In the genomic region with DNA sequence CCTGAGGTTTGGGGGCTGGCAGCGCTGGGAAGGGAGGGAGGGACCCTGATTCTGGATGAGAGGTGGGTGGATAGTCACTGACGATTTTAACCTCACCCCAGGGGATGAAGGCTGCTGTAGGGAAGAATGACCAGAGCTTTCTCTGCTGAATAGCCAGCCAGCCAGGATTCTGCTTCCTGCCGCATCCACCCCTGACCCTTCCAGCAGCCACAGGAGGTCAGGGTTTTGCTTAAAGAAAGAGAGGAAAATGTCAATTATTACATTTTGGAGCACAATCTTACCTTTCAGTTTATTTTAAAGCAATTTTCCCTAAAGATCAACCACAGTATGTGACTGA, we compare ENCODE assay signal across 2 cellular contexts.
TF ChIP-seq lines count a peak whose summit lies in the region.

No MANE protein-coding gene starts in this region.

TF ChIP-seq in GM23338, 12 proteins besides CTCF, POLR2A, EP300 and RAD21 (continues in another document):
- TF ChIP-seq, protein P1, sequence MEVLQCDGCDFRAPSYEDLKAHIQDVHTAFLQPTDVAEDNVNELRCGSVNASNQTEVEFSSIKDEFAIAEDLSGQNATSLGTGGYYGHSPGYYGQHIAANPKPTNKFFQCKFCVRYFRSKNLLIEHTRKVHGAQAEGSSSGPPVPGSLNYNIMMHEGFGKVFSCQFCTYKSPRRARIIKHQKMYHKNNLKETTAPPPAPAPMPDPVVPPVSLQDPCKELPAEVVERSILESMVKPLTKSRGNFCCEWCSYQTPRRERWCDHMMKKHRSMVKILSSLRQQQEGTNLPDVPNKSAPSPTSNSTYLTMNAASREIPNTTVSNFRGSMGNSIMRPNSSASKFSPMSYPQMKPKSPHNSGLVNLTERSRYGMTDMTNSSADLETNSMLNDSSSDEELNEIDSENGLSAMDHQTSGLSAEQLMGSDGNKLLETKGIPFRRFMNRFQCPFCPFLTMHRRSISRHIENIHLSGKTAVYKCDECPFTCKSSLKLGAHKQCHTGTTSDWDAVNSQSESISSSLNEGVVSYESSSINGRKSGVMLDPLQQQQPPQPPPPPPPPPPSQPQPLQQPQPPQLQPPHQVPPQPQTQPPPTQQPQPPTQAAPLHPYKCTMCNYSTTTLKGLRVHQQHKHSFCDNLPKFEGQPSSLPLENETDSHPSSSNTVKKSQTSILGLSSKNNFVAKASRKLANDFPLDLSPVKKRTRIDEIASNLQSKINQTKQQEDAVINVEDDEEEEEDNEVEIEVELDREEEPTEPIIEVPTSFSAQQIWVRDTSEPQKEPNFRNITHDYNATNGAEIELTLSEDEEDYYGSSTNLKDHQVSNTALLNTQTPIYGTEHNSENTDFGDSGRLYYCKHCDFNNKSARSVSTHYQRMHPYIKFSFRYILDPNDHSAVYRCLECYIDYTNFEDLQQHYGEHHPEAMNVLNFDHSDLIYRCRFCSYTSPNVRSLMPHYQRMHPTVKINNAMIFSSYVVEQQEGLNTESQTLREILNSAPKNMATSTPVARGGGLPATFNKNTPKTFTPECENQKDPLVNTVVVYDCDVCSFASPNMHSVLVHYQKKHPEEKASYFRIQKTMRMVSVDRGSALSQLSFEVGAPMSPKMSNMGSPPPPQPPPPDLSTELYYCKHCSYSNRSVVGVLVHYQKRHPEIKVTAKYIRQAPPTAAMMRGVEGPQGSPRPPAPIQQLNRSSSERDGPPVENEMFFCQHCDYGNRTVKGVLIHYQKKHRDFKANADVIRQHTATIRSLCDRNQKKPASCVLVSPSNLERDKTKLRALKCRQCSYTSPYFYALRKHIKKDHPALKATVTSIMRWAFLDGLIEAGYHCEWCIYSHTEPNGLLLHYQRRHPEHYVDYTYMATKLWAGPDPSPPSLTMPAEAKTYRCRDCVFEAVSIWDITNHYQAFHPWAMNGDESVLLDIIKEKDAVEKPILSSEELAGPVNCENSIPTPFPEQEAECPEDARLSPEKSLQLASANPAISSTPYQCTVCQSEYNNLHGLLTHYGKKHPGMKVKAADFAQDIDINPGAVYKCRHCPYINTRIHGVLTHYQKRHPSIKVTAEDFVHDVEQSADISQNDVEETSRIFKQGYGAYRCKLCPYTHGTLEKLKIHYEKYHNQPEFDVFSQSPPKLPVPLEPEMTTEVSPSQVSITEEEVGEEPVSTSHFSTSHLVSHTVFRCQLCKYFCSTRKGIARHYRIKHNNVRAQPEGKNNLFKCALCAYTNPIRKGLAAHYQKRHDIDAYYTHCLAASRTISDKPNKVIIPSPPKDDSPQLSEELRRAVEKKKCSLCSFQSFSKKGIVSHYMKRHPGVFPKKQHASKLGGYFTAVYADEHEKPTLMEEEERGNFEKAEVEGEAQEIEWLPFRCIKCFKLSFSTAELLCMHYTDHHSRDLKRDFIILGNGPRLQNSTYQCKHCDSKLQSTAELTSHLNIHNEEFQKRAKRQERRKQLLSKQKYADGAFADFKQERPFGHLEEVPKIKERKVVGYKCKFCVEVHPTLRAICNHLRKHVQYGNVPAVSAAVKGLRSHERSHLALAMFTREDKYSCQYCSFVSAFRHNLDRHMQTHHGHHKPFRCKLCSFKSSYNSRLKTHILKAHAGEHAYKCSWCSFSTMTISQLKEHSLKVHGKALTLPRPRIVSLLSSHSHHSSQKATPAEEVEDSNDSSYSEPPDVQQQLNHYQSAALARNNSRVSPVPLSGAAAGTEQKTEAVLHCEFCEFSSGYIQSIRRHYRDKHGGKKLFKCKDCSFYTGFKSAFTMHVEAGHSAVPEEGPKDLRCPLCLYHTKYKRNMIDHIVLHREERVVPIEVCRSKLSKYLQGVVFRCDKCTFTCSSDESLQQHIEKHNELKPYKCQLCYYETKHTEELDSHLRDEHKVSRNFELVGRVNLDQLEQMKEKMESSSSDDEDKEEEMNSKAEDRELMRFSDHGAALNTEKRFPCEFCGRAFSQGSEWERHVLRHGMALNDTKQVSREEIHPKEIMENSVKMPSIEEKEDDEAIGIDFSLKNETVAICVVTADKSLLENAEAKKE (CRISPR knock-in tag; IDR thresholded peaks at IDR 0.05) = no peak
- TF ChIP-seq STAT1 (IDR thresholded peaks at IDR 0.05; ENCODE audit: unreplicated experiment) (no peak), ZNF331 (CRISPR knock-in tag; IDR thresholded peaks at IDR 0.05; ENCODE audit: low read depth) (no peak), EZH2 (IDR thresholded peaks at IDR 0.05; ENCODE audit: low read depth, unreplicated experiment) (no peak), CREB1 (CRISPR knock-in tag; IDR thresholded peaks at IDR 0.05; ENCODE audit: low read depth) (no peak), ZNF114 (CRISPR knock-in tag; IDR thresholded peaks at IDR 0.05) (no peak), JUNB (IDR thresholded peaks at IDR 0.05; ENCODE audit: unreplicated experiment) (no peak), POLR2AphosphoS5 (IDR thresholded peaks at IDR 0.05; ENCODE audit: low read depth) (no peak), EZH2phosphoT487 (IDR thresholded peaks at IDR 0.05; ENCODE audit: unreplicated experiment) (no peak)
- TF ChIP-seq, protein P2, sequence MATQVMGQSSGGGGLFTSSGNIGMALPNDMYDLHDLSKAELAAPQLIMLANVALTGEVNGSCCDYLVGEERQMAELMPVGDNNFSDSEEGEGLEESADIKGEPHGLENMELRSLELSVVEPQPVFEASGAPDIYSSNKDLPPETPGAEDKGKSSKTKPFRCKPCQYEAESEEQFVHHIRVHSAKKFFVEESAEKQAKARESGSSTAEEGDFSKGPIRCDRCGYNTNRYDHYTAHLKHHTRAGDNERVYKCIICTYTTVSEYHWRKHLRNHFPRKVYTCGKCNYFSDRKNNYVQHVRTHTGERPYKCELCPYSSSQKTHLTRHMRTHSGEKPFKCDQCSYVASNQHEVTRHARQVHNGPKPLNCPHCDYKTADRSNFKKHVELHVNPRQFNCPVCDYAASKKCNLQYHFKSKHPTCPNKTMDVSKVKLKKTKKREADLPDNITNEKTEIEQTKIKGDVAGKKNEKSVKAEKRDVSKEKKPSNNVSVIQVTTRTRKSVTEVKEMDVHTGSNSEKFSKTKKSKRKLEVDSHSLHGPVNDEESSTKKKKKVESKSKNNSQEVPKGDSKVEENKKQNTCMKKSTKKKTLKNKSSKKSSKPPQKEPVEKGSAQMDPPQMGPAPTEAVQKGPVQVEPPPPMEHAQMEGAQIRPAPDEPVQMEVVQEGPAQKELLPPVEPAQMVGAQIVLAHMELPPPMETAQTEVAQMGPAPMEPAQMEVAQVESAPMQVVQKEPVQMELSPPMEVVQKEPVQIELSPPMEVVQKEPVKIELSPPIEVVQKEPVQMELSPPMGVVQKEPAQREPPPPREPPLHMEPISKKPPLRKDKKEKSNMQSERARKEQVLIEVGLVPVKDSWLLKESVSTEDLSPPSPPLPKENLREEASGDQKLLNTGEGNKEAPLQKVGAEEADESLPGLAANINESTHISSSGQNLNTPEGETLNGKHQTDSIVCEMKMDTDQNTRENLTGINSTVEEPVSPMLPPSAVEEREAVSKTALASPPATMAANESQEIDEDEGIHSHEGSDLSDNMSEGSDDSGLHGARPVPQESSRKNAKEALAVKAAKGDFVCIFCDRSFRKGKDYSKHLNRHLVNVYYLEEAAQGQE (IDR thresholded peaks at IDR 0.05; ENCODE audit: unreplicated experiment) = no peak
- TF ChIP-seq, protein P3, sequence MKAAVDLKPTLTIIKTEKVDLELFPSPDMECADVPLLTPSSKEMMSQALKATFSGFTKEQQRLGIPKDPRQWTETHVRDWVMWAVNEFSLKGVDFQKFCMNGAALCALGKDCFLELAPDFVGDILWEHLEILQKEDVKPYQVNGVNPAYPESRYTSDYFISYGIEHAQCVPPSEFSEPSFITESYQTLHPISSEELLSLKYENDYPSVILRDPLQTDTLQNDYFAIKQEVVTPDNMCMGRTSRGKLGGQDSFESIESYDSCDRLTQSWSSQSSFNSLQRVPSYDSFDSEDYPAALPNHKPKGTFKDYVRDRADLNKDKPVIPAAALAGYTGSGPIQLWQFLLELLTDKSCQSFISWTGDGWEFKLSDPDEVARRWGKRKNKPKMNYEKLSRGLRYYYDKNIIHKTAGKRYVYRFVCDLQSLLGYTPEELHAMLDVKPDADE (IDR thresholded peaks at IDR 0.05) = no peak

TF ChIP-seq in H1, 55 proteins besides CTCF, POLR2A, EP300 and RAD21 (continued from another document):
- TF ChIP-seq, protein P4, sequence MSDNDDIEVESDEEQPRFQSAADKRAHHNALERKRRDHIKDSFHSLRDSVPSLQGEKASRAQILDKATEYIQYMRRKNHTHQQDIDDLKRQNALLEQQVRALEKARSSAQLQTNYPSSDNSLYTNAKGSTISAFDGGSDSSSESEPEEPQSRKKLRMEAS (IDR thresholded peaks at IDR 0.05) = no peak
- TF ChIP-seq CREB1 (IDR thresholded peaks at IDR 0.05) (no peak), HDAC6 (IDR thresholded peaks at IDR 0.05; ENCODE audit: low read depth, low read length) (no peak), JUND (IDR thresholded peaks at IDR 0.05; ENCODE audit: low read length) (no peak), TBP (IDR thresholded peaks at IDR 0.05; ENCODE audit: low read depth, low read length) (no peak), FOSL1 (IDR thresholded peaks at IDR 0.05; ENCODE audit: insufficient read depth, low read depth, low read length) (no peak), POLR2AphosphoS5 (IDR thresholded peaks at IDR 0.05; ENCODE audit: low read depth, low read length) (no peak), RNF2 (IDR thresholded peaks at IDR 0.05; ENCODE audit: borderline replicate concordance, low read depth, low read length, missing control alignments, poor library complexity, severe bottlenecking) (no peak), KDM5A (IDR thresholded peaks at IDR 0.05; ENCODE audit: low read length) (no peak), ZNF274 (IDR thresholded peaks at IDR 0.05; ENCODE audit: borderline replicate concordance, extremely low read depth, low read length) (no peak), TCF12 (IDR thresholded peaks at IDR 0.05; ENCODE audit: low read depth, low read length) (no peak), EZH2 (IDR thresholded peaks at IDR 0.05; ENCODE audit: low read depth, low read length, severe bottlenecking) (no peak), SP2 (IDR thresholded peaks at IDR 0.05; ENCODE audit: low read length) (no peak), CHD2 (IDR thresholded peaks at IDR 0.05; ENCODE audit: low read length) (no peak)
- TF ChIP-seq, protein P5, sequence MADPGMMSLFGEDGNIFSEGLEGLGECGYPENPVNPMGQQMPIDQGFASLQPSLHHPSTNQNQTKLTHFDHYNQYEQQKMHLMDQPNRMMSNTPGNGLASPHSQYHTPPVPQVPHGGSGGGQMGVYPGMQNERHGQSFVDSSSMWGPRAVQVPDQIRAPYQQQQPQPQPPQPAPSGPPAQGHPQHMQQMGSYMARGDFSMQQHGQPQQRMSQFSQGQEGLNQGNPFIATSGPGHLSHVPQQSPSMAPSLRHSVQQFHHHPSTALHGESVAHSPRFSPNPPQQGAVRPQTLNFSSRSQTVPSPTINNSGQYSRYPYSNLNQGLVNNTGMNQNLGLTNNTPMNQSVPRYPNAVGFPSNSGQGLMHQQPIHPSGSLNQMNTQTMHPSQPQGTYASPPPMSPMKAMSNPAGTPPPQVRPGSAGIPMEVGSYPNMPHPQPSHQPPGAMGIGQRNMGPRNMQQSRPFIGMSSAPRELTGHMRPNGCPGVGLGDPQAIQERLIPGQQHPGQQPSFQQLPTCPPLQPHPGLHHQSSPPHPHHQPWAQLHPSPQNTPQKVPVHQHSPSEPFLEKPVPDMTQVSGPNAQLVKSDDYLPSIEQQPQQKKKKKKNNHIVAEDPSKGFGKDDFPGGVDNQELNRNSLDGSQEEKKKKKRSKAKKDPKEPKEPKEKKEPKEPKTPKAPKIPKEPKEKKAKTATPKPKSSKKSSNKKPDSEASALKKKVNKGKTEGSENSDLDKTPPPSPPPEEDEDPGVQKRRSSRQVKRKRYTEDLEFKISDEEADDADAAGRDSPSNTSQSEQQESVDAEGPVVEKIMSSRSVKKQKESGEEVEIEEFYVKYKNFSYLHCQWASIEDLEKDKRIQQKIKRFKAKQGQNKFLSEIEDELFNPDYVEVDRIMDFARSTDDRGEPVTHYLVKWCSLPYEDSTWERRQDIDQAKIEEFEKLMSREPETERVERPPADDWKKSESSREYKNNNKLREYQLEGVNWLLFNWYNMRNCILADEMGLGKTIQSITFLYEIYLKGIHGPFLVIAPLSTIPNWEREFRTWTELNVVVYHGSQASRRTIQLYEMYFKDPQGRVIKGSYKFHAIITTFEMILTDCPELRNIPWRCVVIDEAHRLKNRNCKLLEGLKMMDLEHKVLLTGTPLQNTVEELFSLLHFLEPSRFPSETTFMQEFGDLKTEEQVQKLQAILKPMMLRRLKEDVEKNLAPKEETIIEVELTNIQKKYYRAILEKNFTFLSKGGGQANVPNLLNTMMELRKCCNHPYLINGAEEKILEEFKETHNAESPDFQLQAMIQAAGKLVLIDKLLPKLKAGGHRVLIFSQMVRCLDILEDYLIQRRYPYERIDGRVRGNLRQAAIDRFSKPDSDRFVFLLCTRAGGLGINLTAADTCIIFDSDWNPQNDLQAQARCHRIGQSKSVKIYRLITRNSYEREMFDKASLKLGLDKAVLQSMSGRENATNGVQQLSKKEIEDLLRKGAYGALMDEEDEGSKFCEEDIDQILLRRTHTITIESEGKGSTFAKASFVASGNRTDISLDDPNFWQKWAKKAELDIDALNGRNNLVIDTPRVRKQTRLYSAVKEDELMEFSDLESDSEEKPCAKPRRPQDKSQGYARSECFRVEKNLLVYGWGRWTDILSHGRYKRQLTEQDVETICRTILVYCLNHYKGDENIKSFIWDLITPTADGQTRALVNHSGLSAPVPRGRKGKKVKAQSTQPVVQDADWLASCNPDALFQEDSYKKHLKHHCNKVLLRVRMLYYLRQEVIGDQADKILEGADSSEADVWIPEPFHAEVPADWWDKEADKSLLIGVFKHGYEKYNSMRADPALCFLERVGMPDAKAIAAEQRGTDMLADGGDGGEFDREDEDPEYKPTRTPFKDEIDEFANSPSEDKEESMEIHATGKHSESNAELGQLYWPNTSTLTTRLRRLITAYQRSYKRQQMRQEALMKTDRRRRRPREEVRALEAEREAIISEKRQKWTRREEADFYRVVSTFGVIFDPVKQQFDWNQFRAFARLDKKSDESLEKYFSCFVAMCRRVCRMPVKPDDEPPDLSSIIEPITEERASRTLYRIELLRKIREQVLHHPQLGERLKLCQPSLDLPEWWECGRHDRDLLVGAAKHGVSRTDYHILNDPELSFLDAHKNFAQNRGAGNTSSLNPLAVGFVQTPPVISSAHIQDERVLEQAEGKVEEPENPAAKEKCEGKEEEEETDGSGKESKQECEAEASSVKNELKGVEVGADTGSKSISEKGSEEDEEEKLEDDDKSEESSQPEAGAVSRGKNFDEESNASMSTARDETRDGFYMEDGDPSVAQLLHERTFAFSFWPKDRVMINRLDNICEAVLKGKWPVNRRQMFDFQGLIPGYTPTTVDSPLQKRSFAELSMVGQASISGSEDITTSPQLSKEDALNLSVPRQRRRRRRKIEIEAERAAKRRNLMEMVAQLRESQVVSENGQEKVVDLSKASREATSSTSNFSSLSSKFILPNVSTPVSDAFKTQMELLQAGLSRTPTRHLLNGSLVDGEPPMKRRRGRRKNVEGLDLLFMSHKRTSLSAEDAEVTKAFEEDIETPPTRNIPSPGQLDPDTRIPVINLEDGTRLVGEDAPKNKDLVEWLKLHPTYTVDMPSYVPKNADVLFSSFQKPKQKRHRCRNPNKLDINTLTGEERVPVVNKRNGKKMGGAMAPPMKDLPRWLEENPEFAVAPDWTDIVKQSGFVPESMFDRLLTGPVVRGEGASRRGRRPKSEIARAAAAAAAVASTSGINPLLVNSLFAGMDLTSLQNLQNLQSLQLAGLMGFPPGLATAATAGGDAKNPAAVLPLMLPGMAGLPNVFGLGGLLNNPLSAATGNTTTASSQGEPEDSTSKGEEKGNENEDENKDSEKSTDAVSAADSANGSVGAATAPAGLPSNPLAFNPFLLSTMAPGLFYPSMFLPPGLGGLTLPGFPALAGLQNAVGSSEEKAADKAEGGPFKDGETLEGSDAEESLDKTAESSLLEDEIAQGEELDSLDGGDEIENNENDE (IDR thresholded peaks at IDR 0.05; ENCODE audit: insufficient replicate concordance, low read length) = no peak
